In genomic region chr9:38337095-38337494, GRCh38 we compare ENCODE assay signal across 15 cellular contexts. TPM values are rescaled to one million over a fixed set of nuclear protein-coding genes. Genes with fewer than 3 reads are reported as not detected.
DNase-seq lines count a peak whose midpoint lies in the region; ATAC-seq and TF ChIP-seq lines count a peak whose summit lies in the region.
"Had no signal": no experiment of that assay in that cellular context is flagged by ENCODE, and none has a peak within 500 bp of the region (broad histone marks: within the 10 kb centered on the region; RNA-seq: fewer than 3 reads in every experiment).

No MANE protein-coding gene starts in this region.

- peaks cover 9% of the 10 kb centered on the region for H3K9me3 Mint-ChIP-seq in mesothelial cell of epicardium
- no peaks in the 10 kb centered on the region for H3K9me3 Mint-ChIP-seq in osteocyte (ENCODE audit: unreplicated experiment)
- no peaks in the 10 kb centered on the region for H3K9me3 Mint-ChIP-seq in activated CD4-positive, alpha-beta T cell treated with anti-CD3 and anti-CD28 coated beads, Interleukin-2, amount 10 ng/mL, durations not matched to agents 24 days and 14 days
- H3K9me3 Mint-ChIP-seq: CD8-positive, alpha-beta memory T cell had no signal

- no peak for TF ChIP-seq CTCF in heart right ventricle (IDR thresholded peaks at IDR 0.05)
- TF ChIP-seq CTCF in mesothelial cell of epicardium (IDR thresholded peaks at IDR 0.05; ENCODE audit: unreplicated experiment) = no peak
- TF ChIP-seq CTCF in osteocyte (IDR thresholded peaks at IDR 0.05) = no peak
- no peak for TF ChIP-seq CTCF in vagina (IDR thresholded peaks at IDR 0.05)
- TF ChIP-seq CTCF in tibial artery (IDR thresholded peaks at IDR 0.05) = no peak

- DNase-seq in left ventricle myocardium superior (no peak), heart right ventricle (no peak), mesothelial cell of epicardium (ENCODE audit: low spot score in 2 of 2, unreplicated experiment in 2 of 2) (no peak), osteocyte (ENCODE audit: extremely low spot score, unreplicated experiment) (peak; percentile 10), vagina (ENCODE audit: extremely low spot score in 2 of 2) (peak; percentile 28 to 32), tibial artery (no peak)
- DNase-seq in activated CD4-positive, alpha-beta T cell treated with anti-CD3 and anti-CD28 coated beads, Interleukin-2, amount 10 ng/mL, durations not matched to agents 24 days and 14 days = no peak
- DNase-seq: CD8-positive, alpha-beta memory T cell; DMS53; GF-D8 had no signal

- H3K4me3 Mint-ChIP-seq in mesothelial cell of epicardium = no peak overlapping the region
- no peak overlapping the region for H3K4me3 Mint-ChIP-seq in osteocyte (ENCODE audit: unreplicated experiment)
- no peak overlapping the region for H3K4me3 Mint-ChIP-seq in activated CD4-positive, alpha-beta T cell treated with anti-CD3 and anti-CD28 coated beads, Interleukin-2, amount 10 ng/mL, durations not matched to agents 24 days and 14 days
- H3K4me3 Mint-ChIP-seq: CD8-positive, alpha-beta memory T cell had no signal

- H3K27me3 Mint-ChIP-seq in mesothelial cell of epicardium (ENCODE audit: low read depth) = peaks cover 10% of the 10 kb centered on the region
- H3K27me3 Mint-ChIP-seq in osteocyte (ENCODE audit: unreplicated experiment) = peaks cover 25% of the 10 kb centered on the region
- H3K27me3 Mint-ChIP-seq in activated CD4-positive, alpha-beta T cell treated with anti-CD3 and anti-CD28 coated beads, Interleukin-2, amount 10 ng/mL, durations not matched to agents 24 days and 14 days = peaks cover 3% of the 10 kb centered on the region

- peaks cover 0 to 5% (median 0%) of the 10 kb centered on the region in 7 donors for H3K27me3 ChIP-seq in heart right ventricle
- no peaks in the 10 kb centered on the region for H3K27me3 ChIP-seq in vagina
- no peaks in the 10 kb centered on the region for H3K27me3 ChIP-seq in tibial artery
- H3K27me3 ChIP-seq: BLaER1 had no signal

- H3K4me1 ChIP-seq in heart right ventricle (peaks cover 0 to 11% (median 0%) of the 10 kb centered on the region in 9 donors), vagina (no peaks in the 10 kb centered on the region), tibial artery (peaks cover 0 to 3% (median 0%) of the 10 kb centered on the region in 4 donors)
- H3K4me1 ChIP-seq: BLaER1 had no signal

- peak; percentile 28 for ATAC-seq in left ventricle myocardium superior
- no peak for ATAC-seq in heart right ventricle
- ATAC-seq in esophagus mucosa = no peak
- ATAC-seq: HCT116 had no signal

- H3K4me1 Mint-ChIP-seq in mesothelial cell of epicardium = peaks cover 5% of the 10 kb centered on the region
- no peaks in the 10 kb centered on the region for H3K4me1 Mint-ChIP-seq in osteocyte (ENCODE audit: unreplicated experiment)
- H3K4me1 Mint-ChIP-seq in activated CD4-positive, alpha-beta T cell treated with anti-CD3 and anti-CD28 coated beads, Interleukin-2, amount 10 ng/mL, durations not matched to agents 24 days and 14 days = no peaks in the 10 kb centered on the region
- H3K4me1 Mint-ChIP-seq: CD8-positive, alpha-beta memory T cell had no signal

- no peaks in the 10 kb centered on the region for H3K9me3 ChIP-seq in heart right ventricle
- H3K9me3 ChIP-seq in vagina = no peaks in the 10 kb centered on the region
- no peaks in the 10 kb centered on the region for H3K9me3 ChIP-seq in tibial artery
- H3K9me3 ChIP-seq: BLaER1 had no signal

- H3K36me3 ChIP-seq in heart right ventricle = no peaks in the 10 kb centered on the region
- no peaks in the 10 kb centered on the region for H3K36me3 ChIP-seq in vagina
- no peaks in the 10 kb centered on the region for H3K36me3 ChIP-seq in tibial artery
- H3K36me3 ChIP-seq: BLaER1 had no signal

- H3K27ac Mint-ChIP-seq in mesothelial cell of epicardium (peak overlapping the region; percentile 17), osteocyte (ENCODE audit: unreplicated experiment) (no peak overlapping the region)
- H3K27ac Mint-ChIP-seq in activated CD4-positive, alpha-beta T cell treated with anti-CD3 and anti-CD28 coated beads, Interleukin-2, amount 10 ng/mL, durations not matched to agents 24 days and 14 days = no peak overlapping the region
- H3K27ac Mint-ChIP-seq: CD8-positive, alpha-beta memory T cell had no signal

- no peak for TF ChIP-seq POLR2A in vagina (IDR thresholded peaks at IDR 0.05)

- H3K36me3 Mint-ChIP-seq in mesothelial cell of epicardium (no peaks in the 10 kb centered on the region), osteocyte (ENCODE audit: unreplicated experiment) (no peaks in the 10 kb centered on the region)
- no peaks in the 10 kb centered on the region for H3K36me3 Mint-ChIP-seq in activated CD4-positive, alpha-beta T cell treated with anti-CD3 and anti-CD28 coated beads, Interleukin-2, amount 10 ng/mL, durations not matched to agents 24 days and 14 days (ENCODE audit: low read depth)
- H3K36me3 Mint-ChIP-seq: CD8-positive, alpha-beta memory T cell had no signal

- H3K4me3 ChIP-seq in heart right ventricle = no peak overlapping the region
- H3K4me3 ChIP-seq in vagina = no peak overlapping the region
- H3K4me3 ChIP-seq in tibial artery = no peak overlapping the region
- H3K4me3 ChIP-seq: BLaER1 had no signal

- 83 to 84% methylated on average over 6 of the region's 6 CpGs for WGBS in heart right ventricle, 2 donors

- intact Hi-C loops in left ventricle myocardium superior (cut with micrococcal nuclease) (no loop called here), heart right ventricle (cut with DNase I) (no loop called here), vagina (cut with DNase I) (no loop called here), tibial artery (cut with DNase I; ENCODE audit: low total_unique reads) (loop anchor here (10.0 kb wide), 1 partner anchor 52 kb away; no protein-coding TSS in a partner anchor)
- intact Hi-C loops in activated CD4-positive, alpha-beta T cell treated with anti-CD3 and anti-CD28 coated beads, Interleukin-2, amount 10 ng/mL, durations not matched to agents 24 days and 14 days (cut with micrococcal nuclease) = no loop called here

- H3K27ac ChIP-seq in heart right ventricle (no peak overlapping the region), vagina (no peak overlapping the region), tibial artery (no peak overlapping the region)
- H3K27ac ChIP-seq: 22Rv1, BLaER1, HL-60 had no signal

RNA-seq across cellular contexts. Expression of gene ALDH1B1, which starts 55.4 kb away (rescaled TPM):
- total RNA-seq in left ventricle myocardium superior = 15.7 TPM
- 10 to 100 TPM; 12.1 to 30.2 (median 18.9) TPM for total RNA-seq in heart right ventricle
- 10 to 100 TPM in 1 of 2 donors, 1 to 10 TPM in 1; 4.0 to 15.7 TPM for polyA plus RNA-seq in heart right ventricle
- total RNA-seq in mesothelial cell of epicardium = 17.5 to 20.3 TPM (median 19.7 TPM) in 3 replicates
- 10.5 and 10.7 TPM in 2 replicates for total RNA-seq in osteocyte
- total RNA-seq in vagina = 13.3 TPM
- 35.2 and 36.5 TPM in 2 replicates for total RNA-seq in activated CD4-positive, alpha-beta T cell treated with anti-CD3 and anti-CD28 coated beads, Interleukin-2, amount 10 ng/mL, durations not matched to agents 24 days and 14 days
- total RNA-seq in esophagus mucosa = 4.2 TPM

Comparison
In these comparisons a context has a peak if more than half of its experiments do, and no peak if none do; other contexts are left out.
1. DNase-seq: peak in osteocyte (single experiment) and vagina (2 of 2); none in left ventricle myocardium superior (single experiment), heart right ventricle (0 of 2), mesothelial cell of epicardium (0 of 2), activated CD4-positive, alpha-beta T cell treated with anti-CD3 and anti-CD28 coated beads, Interleukin-2, amount 10 ng/mL, durations not matched to agents 24 days and 14 days (single experiment) and tibial artery (0 of 2).